1 cellular context compared by ENCODE assay signal in genomic region chr7:157339777-157340677, GRCh38.
A peak's percentile ranks its signal among the peaks of the same experiment; 100 is the strongest.
TF ChIP-seq lines count a peak whose summit lies in the region.

No MANE protein-coding gene starts in this region.

TF ChIP-seq in K562, 482 proteins besides CTCF, POLR2A, EP300 and RAD21 (continued from another document and continues in another):
- TF ChIP-seq HBP1 (CRISPR knock-in tag; IDR thresholded peaks at IDR 0.05) = no peak
- TF ChIP-seq CBX5 (IDR thresholded peaks at IDR 0.05; ENCODE audit: borderline replicate concordance, low read depth) = no peak
- TF ChIP-seq SMARCC2 (IDR thresholded peaks at IDR 0.05; ENCODE audit: low read depth) = 0 out of 2 replicates have a peak, but pooled peaks have one; percentile 32
- peak in 1 of 2 experiments; percentile 24 for TF ChIP-seq AFF1 (IDR thresholded peaks at IDR 0.05; ENCODE audit: low read depth in 1 of 2, partially characterized antibody in 2 of 2)
- TF ChIP-seq CC2D1A (IDR thresholded peaks at IDR 0.05) = 0 out of 2 replicates have a peak, but pooled peaks have one; percentile 10
- TF ChIP-seq NBN (IDR thresholded peaks at IDR 0.05; ENCODE audit: low read depth) = peak; percentile 63
- 0 out of 2 replicates have a peak, but pooled peaks have one; percentile 53 for TF ChIP-seq ZZZ3 (IDR thresholded peaks at IDR 0.05)
- TF ChIP-seq, protein P1, sequence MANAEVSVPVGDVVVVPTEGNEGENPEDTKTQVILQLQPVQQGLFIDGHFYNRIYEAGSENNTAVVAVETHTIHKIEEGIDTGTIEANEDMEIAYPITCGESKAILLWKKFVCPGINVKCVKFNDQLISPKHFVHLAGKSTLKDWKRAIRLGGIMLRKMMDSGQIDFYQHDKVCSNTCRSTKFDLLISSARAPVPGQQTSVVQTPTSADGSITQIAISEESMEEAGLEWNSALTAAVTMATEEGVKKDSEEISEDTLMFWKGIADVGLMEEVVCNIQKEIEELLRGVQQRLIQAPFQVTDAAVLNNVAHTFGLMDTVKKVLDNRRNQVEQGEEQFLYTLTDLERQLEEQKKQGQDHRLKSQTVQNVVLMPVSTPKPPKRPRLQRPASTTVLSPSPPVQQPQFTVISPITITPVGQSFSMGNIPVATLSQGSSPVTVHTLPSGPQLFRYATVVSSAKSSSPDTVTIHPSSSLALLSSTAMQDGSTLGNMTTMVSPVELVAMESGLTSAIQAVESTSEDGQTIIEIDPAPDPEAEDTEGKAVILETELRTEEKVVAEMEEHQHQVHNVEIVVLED (CRISPR knock-in tag; IDR thresholded peaks at IDR 0.05) = no peak
- TF ChIP-seq ARHGAP35 (IDR thresholded peaks at IDR 0.05; ENCODE audit: partially characterized antibody) = no peak
- peak; percentile 23; the same call in 1 of the 2 replicates for TF ChIP-seq ATF7 (IDR thresholded peaks at IDR 0.05)
- TF ChIP-seq SMC3 (conservative IDR thresholded peaks at IDR 0.05; ENCODE audit: insufficient read depth, low read depth, low read length) = peak; percentile 61; the same call in 1 of the 2 replicates
- TF ChIP-seq, protein P2, sequence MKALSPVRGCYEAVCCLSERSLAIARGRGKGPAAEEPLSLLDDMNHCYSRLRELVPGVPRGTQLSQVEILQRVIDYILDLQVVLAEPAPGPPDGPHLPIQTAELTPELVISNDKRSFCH (CRISPR knock-in tag; IDR thresholded peaks at IDR 0.05) = no peak
- TF ChIP-seq, protein P2 (tag; IDR thresholded peaks at IDR 0.05) = 0 out of 2 replicates have a peak, but pooled peaks have one; percentile 65
- TF ChIP-seq ARID2 (IDR thresholded peaks at IDR 0.05) = peak; percentile 71; the same call in 1 of the 2 replicates
- TF ChIP-seq PML (IDR thresholded peaks at IDR 0.05; ENCODE audit: low read length) = 0 out of 2 replicates have a peak, but pooled peaks have one; percentile 33
- 0 out of 2 replicates have a peak, but pooled peaks have one; percentile 62 for TF ChIP-seq GATAD2B (IDR thresholded peaks at IDR 0.05; ENCODE audit: borderline replicate concordance)
- peak; percentile 1 to 16; a peak in 1 of 4 replicates for TF ChIP-seq HDAC1 (IDR thresholded peaks at IDR 0.05)
- 0 out of 4 replicates have a peak, but pooled peaks of 1 of the 2 experiments have one; percentile 62 for TF ChIP-seq TBL1XR1 (IDR thresholded peaks at IDR 0.05; ENCODE audit: low read length in 2 of 2)
- TF ChIP-seq, protein P3, sequence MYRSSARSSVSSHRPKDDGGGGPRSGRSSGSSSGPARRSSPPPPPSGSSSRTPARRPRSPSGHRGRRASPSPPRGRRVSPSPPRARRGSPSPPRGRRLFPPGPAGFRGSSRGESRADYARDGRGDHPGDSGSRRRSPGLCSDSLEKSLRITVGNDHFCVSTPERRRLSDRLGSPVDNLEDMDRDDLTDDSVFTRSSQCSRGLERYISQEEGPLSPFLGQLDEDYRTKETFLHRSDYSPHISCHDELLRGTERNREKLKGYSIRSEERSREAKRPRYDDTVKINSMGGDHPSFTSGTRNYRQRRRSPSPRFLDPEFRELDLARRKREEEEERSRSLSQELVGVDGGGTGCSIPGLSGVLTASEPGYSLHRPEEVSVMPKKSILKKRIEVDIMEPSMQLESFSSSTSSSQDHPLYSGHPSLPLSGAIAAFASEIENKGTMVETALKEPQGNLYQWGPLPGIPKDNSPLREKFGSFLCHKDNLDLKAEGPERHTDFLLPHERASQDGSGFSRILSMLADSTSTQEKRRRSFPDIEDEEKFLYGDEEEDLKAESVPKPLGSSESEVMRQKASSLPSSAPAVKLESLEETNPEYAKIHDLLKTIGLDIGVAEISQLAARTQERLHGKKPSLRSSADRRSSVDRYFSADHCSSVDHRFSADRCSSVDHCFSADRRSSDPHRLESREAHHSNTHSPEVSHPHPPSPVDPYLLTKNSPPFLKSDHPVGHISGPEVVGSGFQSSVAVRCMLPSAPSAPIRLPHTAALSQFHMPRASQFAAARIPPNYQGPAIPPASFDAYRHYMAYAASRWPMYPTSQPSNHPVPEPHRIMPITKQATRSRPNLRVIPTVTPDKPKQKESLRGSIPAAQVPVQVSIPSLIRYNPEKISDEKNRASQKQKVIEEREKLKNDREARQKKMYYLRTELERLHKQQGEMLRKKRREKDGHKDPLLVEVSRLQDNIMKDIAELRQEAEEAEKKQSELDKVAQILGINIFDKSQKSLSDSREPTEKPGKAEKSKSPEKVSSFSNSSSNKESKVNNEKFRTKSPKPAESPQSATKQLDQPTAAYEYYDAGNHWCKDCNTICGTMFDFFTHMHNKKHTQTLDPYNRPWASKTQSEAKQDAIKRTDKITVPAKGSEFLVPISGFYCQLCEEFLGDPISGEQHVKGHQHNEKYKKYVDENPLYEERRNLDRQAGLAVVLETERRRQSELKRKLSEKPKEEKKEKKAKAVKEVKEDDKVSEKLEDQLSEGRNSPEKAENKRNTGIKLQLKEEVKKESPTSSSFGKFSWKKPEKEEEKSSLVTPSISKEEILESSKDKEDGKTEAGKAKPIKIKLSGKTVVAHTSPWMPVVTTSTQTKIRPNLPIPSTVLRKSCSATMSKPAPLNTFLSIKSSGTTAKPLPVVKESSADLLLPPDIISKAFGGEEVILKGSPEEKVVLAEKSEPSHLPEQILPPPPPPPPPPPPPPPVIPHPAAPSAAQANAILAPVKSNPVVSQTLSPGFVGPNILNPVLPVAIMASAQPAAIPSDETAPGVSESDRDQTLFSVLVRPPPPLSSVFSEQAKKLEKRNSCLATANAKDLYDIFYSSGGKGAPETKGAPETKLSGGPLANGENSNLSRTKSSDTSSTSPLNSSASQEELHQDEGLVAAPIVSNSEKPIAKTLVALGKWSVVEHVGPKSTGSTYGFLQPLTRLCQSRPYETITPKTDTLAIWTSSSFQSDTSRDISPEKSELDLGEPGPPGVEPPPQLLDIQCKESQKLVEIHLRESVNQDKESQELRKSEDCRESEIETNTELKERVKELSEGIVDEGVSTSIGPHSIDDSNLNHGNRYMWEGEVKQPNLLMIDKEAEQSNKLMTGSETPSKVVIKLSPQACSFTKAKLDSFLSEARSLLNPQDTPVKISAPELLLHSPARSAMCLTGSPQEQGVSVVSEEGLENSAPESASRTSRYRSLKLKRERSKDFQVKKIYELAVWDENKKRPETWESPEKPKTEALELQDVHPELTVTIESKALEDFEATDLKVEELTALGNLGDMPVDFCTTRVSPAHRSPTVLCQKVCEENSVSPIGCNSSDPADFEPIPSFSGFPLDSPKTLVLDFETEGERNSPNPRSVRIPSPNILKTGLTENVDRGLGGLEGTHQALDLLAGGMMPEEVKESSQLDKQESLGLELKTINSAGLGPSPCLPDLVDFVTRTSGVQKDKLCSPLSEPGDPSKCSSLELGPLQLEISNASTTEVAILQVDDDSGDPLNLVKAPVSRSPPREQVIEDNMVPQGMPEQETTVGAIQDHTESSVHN (IDR thresholded peaks at IDR 0.05; ENCODE audit: borderline replicate concordance in 1 of 2, low read depth in 1 of 2) = 0 out of 4 replicates have a peak, but pooled peaks of 1 of the 2 experiments have one; percentile 17
- TF ChIP-seq MNT (conservative IDR thresholded peaks at IDR 0.05) = peak; percentile 39 to 61; a peak in 2 of 4 replicates
- no peak for TF ChIP-seq C11orf30 (IDR thresholded peaks at IDR 0.05; ENCODE audit: low read depth)
- TF ChIP-seq RB1 (IDR thresholded peaks at IDR 0.05; ENCODE audit: low read depth) = no peak
- TF ChIP-seq MAFK (IDR thresholded peaks at IDR 0.05; ENCODE audit: low read length) = peak; percentile 46
- peak; percentile 62; the same call in 1 of the 2 replicates for TF ChIP-seq XRCC5 (IDR thresholded peaks at IDR 0.05; ENCODE audit: low read depth, low read length)
- peak in 1 of 2 experiments; percentile 70; a peak in 1 of 4 replicates for TF ChIP-seq RCOR1 (IDR thresholded peaks at IDR 0.05; ENCODE audit: borderline replicate concordance in 1 of 2, low read depth in 2 of 2, low read length in 2 of 2)
- peak; percentile 38; the same call in 1 of the 2 replicates for TF ChIP-seq SOX6 (IDR thresholded peaks at IDR 0.05)
- peak; percentile 42; the same call in 1 of the 2 replicates for TF ChIP-seq SP1 (CRISPR knock-in tag; IDR thresholded peaks at IDR 0.05)
- peak; percentile 31; the same call in 1 of the 2 replicates for TF ChIP-seq RBFOX2 (IDR thresholded peaks at IDR 0.05; ENCODE audit: low read depth, low read length)
- TF ChIP-seq BRD9 (IDR thresholded peaks at IDR 0.05; ENCODE audit: low read depth, partially characterized antibody) = peak; percentile 94
- peak; percentile 56 for TF ChIP-seq DEAF1 (CRISPR knock-in tag; IDR thresholded peaks at IDR 0.05)
- no peak for TF ChIP-seq CHCHD3 (CRISPR knock-in tag; IDR thresholded peaks at IDR 0.05)
- TF ChIP-seq HCFC1 (IDR thresholded peaks at IDR 0.05; ENCODE audit: low read depth, low read length) = peak; percentile 39; the same call in 1 of the 2 replicates
- TF ChIP-seq ETS2 (tag; IDR thresholded peaks at IDR 0.05; ENCODE audit: borderline replicate concordance, poor library complexity, severe bottlenecking) = no peak
- no peak for TF ChIP-seq HES1 (IDR thresholded peaks at IDR 0.05; ENCODE audit: low read depth)
- TF ChIP-seq, protein P4, sequence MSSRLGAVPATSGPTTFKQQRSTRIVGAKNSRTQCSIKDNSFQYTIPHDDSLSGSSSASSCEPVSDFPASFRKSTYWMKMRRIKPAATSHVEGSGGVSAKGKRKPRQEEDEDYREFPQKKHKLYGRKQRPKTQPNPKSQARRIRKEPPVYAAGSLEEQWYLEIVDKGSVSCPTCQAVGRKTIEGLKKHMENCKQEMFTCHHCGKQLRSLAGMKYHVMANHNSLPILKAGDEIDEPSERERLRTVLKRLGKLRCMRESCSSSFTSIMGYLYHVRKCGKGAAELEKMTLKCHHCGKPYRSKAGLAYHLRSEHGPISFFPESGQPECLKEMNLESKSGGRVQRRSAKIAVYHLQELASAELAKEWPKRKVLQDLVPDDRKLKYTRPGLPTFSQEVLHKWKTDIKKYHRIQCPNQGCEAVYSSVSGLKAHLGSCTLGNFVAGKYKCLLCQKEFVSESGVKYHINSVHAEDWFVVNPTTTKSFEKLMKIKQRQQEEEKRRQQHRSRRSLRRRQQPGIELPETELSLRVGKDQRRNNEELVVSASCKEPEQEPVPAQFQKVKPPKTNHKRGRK (tag; IDR thresholded peaks at IDR 0.05) = peak; percentile 78
- no peak for TF ChIP-seq NR2C2 (CRISPR knock-in tag; IDR thresholded peaks at IDR 0.05)
- TF ChIP-seq NR2C2 (tag; IDR thresholded peaks at IDR 0.05) = 0 out of 2 replicates have a peak, but pooled peaks have one; percentile 25
